ENCODE assay signal across 24 cellular contexts in the genomic region with DNA sequence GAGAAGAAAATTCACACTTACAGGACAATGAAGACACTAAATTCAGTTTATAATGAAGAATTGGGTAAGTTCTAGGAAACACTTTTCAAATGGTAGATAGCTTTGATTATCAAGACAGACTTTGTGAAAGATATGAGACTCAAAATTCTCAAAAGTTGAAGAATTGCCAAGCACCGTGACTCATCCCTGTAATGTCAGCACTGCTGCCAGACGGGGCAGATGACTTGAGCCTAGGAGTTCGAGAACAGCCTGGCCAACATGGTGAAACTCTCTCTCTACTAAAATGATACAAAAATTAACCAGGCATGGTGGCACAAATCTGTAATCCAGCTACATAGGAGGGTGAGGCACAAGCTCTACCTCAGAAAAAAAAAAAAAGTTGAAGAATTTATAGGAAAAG.
"Had no signal": no experiment of that assay in that cellular context is flagged by ENCODE, and none has a peak within 500 bp of the region (broad histone marks: within the 10 kb centered on the region; RNA-seq: fewer than 3 reads in every experiment).

No MANE protein-coding gene starts in this region.

- H3K36me3 ChIP-seq: adrenal gland, cardiac muscle cell, esophagus squamous epithelium, prostate gland, tibial nerve, vagina had no signal

- H3K36me3 Mint-ChIP-seq: activated CD4-positive, alpha-beta memory T cell treated with anti-CD3 and anti-CD28 coated beads for 36 hours; activated CD8-positive, alpha-beta memory T cell treated with anti-CD3 and anti-CD28 coated beads, Interleukin-2, amount 10 ng/mL, durations not matched to agents 7 days and 5 days; activated naive CD4-positive, alpha-beta T cell treated with anti-CD3 and anti-CD28 coated beads, Interleukin-2, amount 10 ng/mL, durations not matched to agents 7 days and 5 days had no signal

- H3K4me1 ChIP-seq: adrenal gland, esophagus squamous epithelium, foreskin keratinocyte, prostate gland, tibial nerve, vagina had no signal

- H3K9me3 ChIP-seq: adrenal gland, prostate gland, tibial nerve, vagina had no signal

- ATAC-seq: activated CD4-positive, alpha-beta T cell treated with anti-CD3 and anti-CD28 coated beads for 36 hours; activated CD8-positive, alpha-beta memory T cell treated with anti-CD3 and anti-CD28 coated beads, Interleukin-2, amount 10 ng/mL, durations not matched to agents 7 days and 5 days; foreskin keratinocyte; right cardiac atrium had no signal

- FAIRE-seq: colon had no signal

- H3K27me3 Mint-ChIP-seq: activated CD4-positive, alpha-beta memory T cell treated with anti-CD3 and anti-CD28 coated beads for 36 hours; activated CD4-positive, alpha-beta T cell treated with anti-CD3 and anti-CD28 coated beads for 36 hours; activated CD8-positive, alpha-beta memory T cell treated with anti-CD3 and anti-CD28 coated beads, Interleukin-2, amount 10 ng/mL, durations not matched to agents 7 days and 5 days; activated naive CD4-positive, alpha-beta T cell treated with anti-CD3 and anti-CD28 coated beads, Interleukin-2, amount 10 ng/mL, durations not matched to agents 7 days and 5 days had no signal

- H3K4me1 Mint-ChIP-seq: activated CD4-positive, alpha-beta T cell treated with anti-CD3 and anti-CD28 coated beads for 36 hours; activated CD8-positive, alpha-beta memory T cell treated with anti-CD3 and anti-CD28 coated beads, Interleukin-2, amount 10 ng/mL, durations not matched to agents 7 days and 5 days; activated naive CD4-positive, alpha-beta T cell treated with anti-CD3 and anti-CD28 coated beads, Interleukin-2, amount 10 ng/mL, durations not matched to agents 7 days and 5 days; neural crest cell had no signal

- H3K27me3 ChIP-seq: adrenal gland, cardiac muscle cell, esophagus squamous epithelium, foreskin keratinocyte, tibial nerve, vagina had no signal

- DNase-seq: activated CD4-positive, alpha-beta memory T cell treated with anti-CD3 and anti-CD28 coated beads for 36 hours; activated CD4-positive, alpha-beta T cell treated with anti-CD3 and anti-CD28 coated beads for 36 hours; activated CD8-positive, alpha-beta memory T cell treated with anti-CD3 and anti-CD28 coated beads, Interleukin-2, amount 10 ng/mL, durations not matched to agents 7 days and 5 days; activated naive CD4-positive, alpha-beta T cell treated with anti-CD3 and anti-CD28 coated beads, Interleukin-2, amount 10 ng/mL, durations not matched to agents 7 days and 5 days; activated T-cell treated with anti-CD3 and anti-CD28 coated beads, Interleukin-2, amount 50 U/mL, for 1 hour; adrenal gland; esophagus squamous epithelium; foreskin keratinocyte; glutamatergic neuron; hypothalamus; midbrain; stimulated activated CD4-positive, alpha-beta T cell treated with anti-CD3 and anti-CD28 coated beads, Interleukin-15, amount 100 ng/mL, for 24 hours; stimulated activated CD4-positive, alpha-beta T cell treated with anti-CD3 and anti-CD28 coated beads, Interleukin-4, amount 100 ng/mL, for 1 hour; stimulated activated naive CD4-positive, alpha-beta T cell; T-helper 9 cell had no signal

- H3K27ac Mint-ChIP-seq: activated CD4-positive, alpha-beta memory T cell treated with anti-CD3 and anti-CD28 coated beads for 36 hours; activated CD4-positive, alpha-beta T cell treated with anti-CD3 and anti-CD28 coated beads for 36 hours; activated CD8-positive, alpha-beta memory T cell treated with anti-CD3 and anti-CD28 coated beads, Interleukin-2, amount 10 ng/mL, durations not matched to agents 7 days and 5 days; activated naive CD4-positive, alpha-beta T cell treated with anti-CD3 and anti-CD28 coated beads, Interleukin-2, amount 10 ng/mL, durations not matched to agents 7 days and 5 days had no signal

- H3K4me3 Mint-ChIP-seq: activated CD4-positive, alpha-beta memory T cell treated with anti-CD3 and anti-CD28 coated beads for 36 hours; activated CD4-positive, alpha-beta T cell treated with anti-CD3 and anti-CD28 coated beads for 36 hours; activated CD8-positive, alpha-beta memory T cell treated with anti-CD3 and anti-CD28 coated beads, Interleukin-2, amount 10 ng/mL, durations not matched to agents 7 days and 5 days; activated naive CD4-positive, alpha-beta T cell treated with anti-CD3 and anti-CD28 coated beads, Interleukin-2, amount 10 ng/mL, durations not matched to agents 7 days and 5 days; neural crest cell had no signal

- H3K27ac ChIP-seq: adrenal gland, cardiac muscle cell, esophagus squamous epithelium, foreskin keratinocyte, prostate gland, skin epidermis, tibial nerve, vagina had no signal

- H3K4me3 ChIP-seq: adrenal gland, cardiac muscle cell, esophagus squamous epithelium, lung, prostate gland, skin epidermis, tibial nerve, vagina had no signal
